Comparison of ENCODE assay signal across 1 cellular context in the genomic region with DNA sequence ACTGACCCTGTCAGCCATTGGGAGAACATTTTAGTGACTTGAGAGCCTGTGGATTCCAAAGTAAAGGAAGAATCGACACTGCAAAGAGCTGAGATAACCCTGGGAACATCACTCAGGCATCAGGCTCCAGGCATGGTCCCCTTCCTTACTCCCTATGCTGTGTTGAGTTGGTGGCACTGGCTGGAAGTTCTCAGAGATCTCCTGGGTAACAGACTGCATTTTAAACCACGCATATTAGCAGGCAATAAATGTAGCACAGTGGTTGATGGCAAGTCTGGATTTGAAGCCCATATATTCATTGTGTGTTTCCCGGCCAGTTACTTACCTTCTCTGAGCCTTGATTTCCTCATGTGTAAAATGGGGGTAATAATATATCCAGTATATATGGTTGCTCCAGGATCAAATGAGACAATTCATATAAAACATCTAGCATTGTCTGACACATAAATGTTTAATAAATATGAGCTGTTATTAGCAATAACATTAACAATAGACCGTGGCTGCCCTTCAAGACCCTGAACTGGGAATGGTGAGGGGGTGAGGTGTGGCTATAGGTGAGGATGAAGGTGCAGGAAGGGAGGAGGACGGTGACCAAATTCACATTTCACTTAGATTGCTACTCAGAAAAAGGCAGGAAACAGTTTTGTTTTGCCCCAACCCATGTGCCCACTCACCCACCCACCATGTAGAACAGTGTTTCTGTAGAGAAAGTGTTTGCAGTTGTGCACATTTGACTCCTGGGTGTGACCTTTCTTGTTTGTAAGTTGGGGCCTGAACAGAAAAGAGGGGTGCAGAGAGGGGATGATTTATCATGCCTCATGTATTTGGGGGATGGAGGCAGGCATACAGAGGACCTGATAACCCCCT.
TF ChIP-seq lines count a peak whose summit lies in the region.

No MANE protein-coding gene starts in this region.

TF ChIP-seq in IMR-90, 13 proteins besides CTCF, POLR2A, EP300 and RAD21 (continued from another document):
- TF ChIP-seq, protein P1, sequence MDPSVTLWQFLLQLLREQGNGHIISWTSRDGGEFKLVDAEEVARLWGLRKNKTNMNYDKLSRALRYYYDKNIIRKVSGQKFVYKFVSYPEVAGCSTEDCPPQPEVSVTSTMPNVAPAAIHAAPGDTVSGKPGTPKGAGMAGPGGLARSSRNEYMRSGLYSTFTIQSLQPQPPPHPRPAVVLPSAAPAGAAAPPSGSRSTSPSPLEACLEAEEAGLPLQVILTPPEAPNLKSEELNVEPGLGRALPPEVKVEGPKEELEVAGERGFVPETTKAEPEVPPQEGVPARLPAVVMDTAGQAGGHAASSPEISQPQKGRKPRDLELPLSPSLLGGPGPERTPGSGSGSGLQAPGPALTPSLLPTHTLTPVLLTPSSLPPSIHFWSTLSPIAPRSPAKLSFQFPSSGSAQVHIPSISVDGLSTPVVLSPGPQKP (IDR thresholded peaks at IDR 0.05; ENCODE audit: borderline replicate concordance, low read depth, low read length), result no peak
- TF ChIP-seq MAFK (IDR thresholded peaks at IDR 0.05; ENCODE audit: low read depth, low read length) (no peak), CHD1 (IDR thresholded peaks at IDR 0.05; ENCODE audit: low read depth, low read length) (no peak), CEBPB (IDR thresholded peaks at IDR 0.05; ENCODE audit: low read depth, low read length) (no peak), MXI1 (IDR thresholded peaks at IDR 0.05; ENCODE audit: borderline replicate concordance, low read depth, low read length) (no peak), MAZ (IDR thresholded peaks at IDR 0.05; ENCODE audit: borderline replicate concordance, low read depth, low read length) (no peak), FOS (IDR thresholded peaks at IDR 0.05; ENCODE audit: low read depth, low read length) (no peak), SMC3 (IDR thresholded peaks at IDR 0.05; ENCODE audit: low read depth, low read length) (no peak)
- TF ChIP-seq, protein P2, sequence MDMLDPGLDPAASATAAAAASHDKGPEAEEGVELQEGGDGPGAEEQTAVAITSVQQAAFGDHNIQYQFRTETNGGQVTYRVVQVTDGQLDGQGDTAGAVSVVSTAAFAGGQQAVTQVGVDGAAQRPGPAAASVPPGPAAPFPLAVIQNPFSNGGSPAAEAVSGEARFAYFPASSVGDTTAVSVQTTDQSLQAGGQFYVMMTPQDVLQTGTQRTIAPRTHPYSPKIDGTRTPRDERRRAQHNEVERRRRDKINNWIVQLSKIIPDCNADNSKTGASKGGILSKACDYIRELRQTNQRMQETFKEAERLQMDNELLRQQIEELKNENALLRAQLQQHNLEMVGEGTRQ (IDR thresholded peaks at IDR 0.05; ENCODE audit: low read depth, low read length), result no peak
TF ChIP-seq in IMR-90: peak in this region for 0.
